10 cellular contexts compared by ENCODE assay signal in genomic region chr7:19404912-19405329, GRCh38.
DNase-seq lines count a peak whose midpoint lies in the region; ATAC-seq, FAIRE-seq and TF ChIP-seq lines count a peak whose summit lies in the region.
"Had no signal": no experiment of that assay in that cellular context is flagged by ENCODE, and none has a peak within 500 bp of the region (broad histone marks: within the 10 kb centered on the region; RNA-seq: fewer than 3 reads in every experiment).

No MANE protein-coding gene starts in this region.

- no peak overlapping the region for H2AFZ ChIP-seq in keratinocyte (ENCODE audit: control insufficient read depth, low read length)

- peak overlapping the region; percentile 1 for H3K4me2 ChIP-seq in keratinocyte (ENCODE audit: control insufficient read depth, extremely low read depth, insufficient read depth, low read depth, low read length)

- CTCF ChIA-PET in BJ (lab: Yijun Ruan, JAX): interaction anchor here (1.2 kb wide), 1 partner anchor 10 kb away, joined by 4 read pairs; no protein-coding TSS in a partner anchor

- peaks cover 6% of the 10 kb centered on the region for H3K4me1 Mint-ChIP-seq in activated T-helper 2 cell treated with anti-CD3 and anti-CD28 coated beads, Interferon-gamma antibody, Interleukin-2, Interleukin-4, amounts not matched to agents 10 μg/mL and 5 μg/mL and 100 μg/mL, durations not matched to agents 14 hours and 24 hours and 36 hours (ENCODE audit: low read depth)
- H3K4me1 Mint-ChIP-seq in progenitor cell of endocrine pancreas (ENCODE audit: low read depth): peaks cover 7% of the 10 kb centered on the region

- no peak for TF ChIP-seq POLR2A in stomach (IDR thresholded peaks at IDR 0.05)

- TF ChIP-seq EP300 in stomach (IDR thresholded peaks at IDR 0.05): no peak

- intact Hi-C loops in activated T-helper 2 cell treated with anti-CD3 and anti-CD28 coated beads, Interferon-gamma antibody, Interleukin-2, Interleukin-4, amounts not matched to agents 10 μg/mL and 5 μg/mL and 100 μg/mL, durations not matched to agents 14 hours and 24 hours and 36 hours (cut with micrococcal nuclease): no loop called here
- intact Hi-C loops in stomach (cut with DNase I; ENCODE audit: low total_unique reads): no loop called here

- POLR2A ChIA-PET in BJ (lab: Charles Lee): no interaction called here

- ATAC-seq in HG03469 (IDR thresholded peaks at IDR 0.05; ENCODE audit: unreplicated experiment) (no peak), HG02970 (IDR thresholded peaks at IDR 0.05; ENCODE audit: low FRiP score, unreplicated experiment) (no peak)

- no peaks in the 10 kb centered on the region for H4K20me1 ChIP-seq in keratinocyte (ENCODE audit: control insufficient read depth, extremely low read depth, insufficient read depth, low read length)

- H3K27ac Mint-ChIP-seq in activated T-helper 2 cell treated with anti-CD3 and anti-CD28 coated beads, Interferon-gamma antibody, Interleukin-2, Interleukin-4, amounts not matched to agents 10 μg/mL and 5 μg/mL and 100 μg/mL, durations not matched to agents 14 hours and 24 hours and 36 hours: peak overlapping the region; percentile 56
- H3K27ac Mint-ChIP-seq in progenitor cell of endocrine pancreas: no peak overlapping the region
- H3K27ac Mint-ChIP-seq: activated naive CD8-positive, alpha-beta T cell had no signal

- H3K36me3 Mint-ChIP-seq in activated T-helper 2 cell treated with anti-CD3 and anti-CD28 coated beads, Interferon-gamma antibody, Interleukin-2, Interleukin-4, amounts not matched to agents 10 μg/mL and 5 μg/mL and 100 μg/mL, durations not matched to agents 14 hours and 24 hours and 36 hours (ENCODE audit: low read depth): no peaks in the 10 kb centered on the region
- H3K36me3 Mint-ChIP-seq in progenitor cell of endocrine pancreas (ENCODE audit: insufficient read depth): no peaks in the 10 kb centered on the region
- H3K36me3 Mint-ChIP-seq: activated naive CD8-positive, alpha-beta T cell had no signal

- H3K79me2 ChIP-seq in keratinocyte (ENCODE audit: control insufficient read depth, insufficient read depth, low read length): no peaks in the 10 kb centered on the region

- peak; percentile 95 for DNase-seq in BJ (ENCODE audit: low read depth)
- no peak for DNase-seq in activated T-helper 2 cell treated with anti-CD3 and anti-CD28 coated beads, Interferon-gamma antibody, Interleukin-2, Interleukin-4, amounts not matched to agents 10 μg/mL and 5 μg/mL and 100 μg/mL, durations not matched to agents 14 hours and 24 hours and 36 hours (ENCODE audit: low spot score)
- peak; percentile 46 for DNase-seq in keratinocyte (ENCODE audit: low read depth, low spot score)
- no peak for DNase-seq in stomach
- no peak for DNase-seq in progenitor cell of endocrine pancreas (ENCODE audit: low spot score, unreplicated experiment)
- DNase-seq: lower lobe of right lung had no signal

- H3K9ac ChIP-seq in HUES48 (ENCODE audit: low read depth, low read length): no peak overlapping the region
- H3K9ac ChIP-seq in keratinocyte (ENCODE audit: control insufficient read depth, extremely low read depth, insufficient read depth, low read length): no peak overlapping the region

- H3K27ac ChIP-seq in HUES48 (ENCODE audit: low read depth, low read length) (peak overlapping the region; percentile 56), keratinocyte (ENCODE audit: control insufficient read depth, insufficient read depth, low read length) (no peak overlapping the region), stomach (no peak overlapping the region)
- H3K27ac ChIP-seq: lower lobe of right lung had no signal

- H3K9me3 Mint-ChIP-seq in activated T-helper 2 cell treated with anti-CD3 and anti-CD28 coated beads, Interferon-gamma antibody, Interleukin-2, Interleukin-4, amounts not matched to agents 10 μg/mL and 5 μg/mL and 100 μg/mL, durations not matched to agents 14 hours and 24 hours and 36 hours: no peaks in the 10 kb centered on the region
- H3K9me3 Mint-ChIP-seq in progenitor cell of endocrine pancreas (ENCODE audit: low read depth): no peaks in the 10 kb centered on the region

- H3K4me3 ChIP-seq in BJ (ENCODE audit: low read depth, low read length) (no peak overlapping the region), HUES48 (ENCODE audit: low read depth, low read length) (no peak overlapping the region), keratinocyte (ENCODE audit: control insufficient read depth in 2 of 3, extremely low read depth in 1 of 3, insufficient read depth in 2 of 3, low read depth in 1 of 3, low read length in 3 of 3) (no peak overlapping the region), stomach (no peak overlapping the region)
- H3K4me3 ChIP-seq: lower lobe of right lung had no signal

- no peaks in the 10 kb centered on the region for H3K27me3 ChIP-seq in BJ (ENCODE audit: control insufficient read depth, insufficient read depth, low read length)
- H3K27me3 ChIP-seq in HUES48 (ENCODE audit: control insufficient read depth, insufficient read depth, low read length): no peaks in the 10 kb centered on the region
- H3K27me3 ChIP-seq in keratinocyte (ENCODE audit: control insufficient read depth, extremely low read depth, insufficient read depth, low read length): no peaks in the 10 kb centered on the region
- H3K27me3 ChIP-seq in stomach: no peaks in the 10 kb centered on the region

- TF ChIP-seq CTCF in BJ (IDR thresholded peaks at IDR 0.05; ENCODE audit: insufficient read depth, low read depth, low read length) (no peak), keratinocyte (optimal IDR thresholded peaks at IDR 0.05 in 1 of 3, IDR thresholded peaks at IDR 0.05 in 1 of 3, conservative IDR thresholded peaks at IDR 0.05 in 1 of 3; ENCODE audit: extremely low read depth in 1 of 3, insufficient read depth in 2 of 3, low read length in 3 of 3) (no peak), stomach (IDR thresholded peaks at IDR 0.05) (no peak), progenitor cell of endocrine pancreas (IDR thresholded peaks at IDR 0.05; ENCODE audit: unreplicated experiment) (no peak)

- no peaks in the 10 kb centered on the region for H3K9me1 ChIP-seq in keratinocyte (ENCODE audit: control insufficient read depth, extremely low read depth, insufficient read depth, low read length)

- H3K4me3 Mint-ChIP-seq in activated T-helper 2 cell treated with anti-CD3 and anti-CD28 coated beads, Interferon-gamma antibody, Interleukin-2, Interleukin-4, amounts not matched to agents 10 μg/mL and 5 μg/mL and 100 μg/mL, durations not matched to agents 14 hours and 24 hours and 36 hours (ENCODE audit: low read depth): no peak overlapping the region
- no peak overlapping the region for H3K4me3 Mint-ChIP-seq in progenitor cell of endocrine pancreas (ENCODE audit: low read depth)
- H3K4me3 Mint-ChIP-seq: activated naive CD8-positive, alpha-beta T cell had no signal

- 11 to 19% (median 15%) methylated on average over 3 of the region's 3 CpGs for WGBS in stomach, 5 donors

- H3K36me3 ChIP-seq in BJ (ENCODE audit: control insufficient read depth, insufficient read depth, low read length): no peaks in the 10 kb centered on the region
- no peaks in the 10 kb centered on the region for H3K36me3 ChIP-seq in HUES48 (ENCODE audit: control insufficient read depth, insufficient read depth, low read length)
- no peaks in the 10 kb centered on the region for H3K36me3 ChIP-seq in keratinocyte (ENCODE audit: control insufficient read depth in 2 of 2, extremely low read depth in 1 of 2, insufficient read depth in 2 of 2, low read length in 2 of 2)
- no peaks in the 10 kb centered on the region for H3K36me3 ChIP-seq in stomach
- H3K36me3 ChIP-seq: lower lobe of right lung had no signal

- FAIRE-seq in keratinocyte (lab: Jason Lieb, UNC): peak; percentile 68

- dilution Hi-C loops in keratinocyte (cut with MboI; ENCODE audit: extremely low pct_ligation_motif_present, low sequenced_read_pairs): no loop called here

- H3K4me1 ChIP-seq in HUES48 (ENCODE audit: control insufficient read depth, insufficient read depth, low read length) (peaks cover 18% of the 10 kb centered on the region), keratinocyte (ENCODE audit: control insufficient read depth, extremely low read depth, insufficient read depth, low read length) (peaks cover 3% of the 10 kb centered on the region), stomach (no peaks in the 10 kb centered on the region)
- H3K4me1 ChIP-seq: lower lobe of right lung had no signal

- H3K27me3 Mint-ChIP-seq in activated T-helper 2 cell treated with anti-CD3 and anti-CD28 coated beads, Interferon-gamma antibody, Interleukin-2, Interleukin-4, amounts not matched to agents 10 μg/mL and 5 μg/mL and 100 μg/mL, durations not matched to agents 14 hours and 24 hours and 36 hours (ENCODE audit: low read depth): no peaks in the 10 kb centered on the region
- H3K27me3 Mint-ChIP-seq in progenitor cell of endocrine pancreas: no peaks in the 10 kb centered on the region
- H3K27me3 Mint-ChIP-seq: activated naive CD8-positive, alpha-beta T cell had no signal

- H3K9me3 ChIP-seq in HUES48 (ENCODE audit: control insufficient read depth, insufficient read depth, low read length) (no peaks in the 10 kb centered on the region), keratinocyte (ENCODE audit: control insufficient read depth, low read depth, low read length) (no peaks in the 10 kb centered on the region), stomach (no peaks in the 10 kb centered on the region)
- H3K9me3 ChIP-seq: lower lobe of right lung had no signal

Comparison
In these comparisons a context has a peak if more than half of its experiments do, and no peak if none do; other contexts are left out.
1. DNase-seq: peak in BJ (single experiment) and keratinocyte (single experiment); none in activated T-helper 2 cell treated with anti-CD3 and anti-CD28 coated beads, Interferon-gamma antibody, Interleukin-2, Interleukin-4, amounts not matched to agents 10 μg/mL and 5 μg/mL and 100 μg/mL, durations not matched to agents 14 hours and 24 hours and 36 hours (single experiment), stomach (single experiment) and progenitor cell of endocrine pancreas (single experiment).